Comparison of ENCODE assay signal across 8 cellular contexts in genomic region chr19:1653300-1653628, GRCh38. TPM values are rescaled to one million over a fixed set of nuclear protein-coding genes. Genes with fewer than 3 reads are reported as not detected.
DNase-seq lines count a peak whose midpoint lies in the region; ATAC-seq and TF ChIP-seq lines count a peak whose summit lies in the region.

No MANE protein-coding gene starts in this region.

- H3K9me3 Mint-ChIP-seq in effector memory CD8-positive, alpha-beta T cell: no peaks in the 10 kb centered on the region
- no peaks in the 10 kb centered on the region for H3K9me3 Mint-ChIP-seq in natural killer cell

- H3K36me3 ChIP-seq in MG63: peaks cover 10% of the 10 kb centered on the region; the same call in 1 of the 2 replicates

- H3K27ac Mint-ChIP-seq in effector memory CD8-positive, alpha-beta T cell: peak overlapping the region; percentile 83 to 90
- H3K27ac Mint-ChIP-seq in natural killer cell: peak overlapping the region; percentile 88 to 90

- peak; percentile 65 to 71 for DNase-seq in AML-193 (lab: John Stamatoyannopoulos, UW)
- DNase-seq in MG63: no peak
- DNase-seq in effector memory CD8-positive, alpha-beta T cell: no peak
- DNase-seq in natural killer cell: no peak
- no peak for DNase-seq in left lobe of liver (ENCODE audit: low spot score)
- DNase-seq in ureter (ENCODE audit: low spot score): no peak

- H3K36me3 Mint-ChIP-seq in effector memory CD8-positive, alpha-beta T cell (ENCODE audit: insufficient read depth): peaks cover 30% of the 10 kb centered on the region
- H3K36me3 Mint-ChIP-seq in natural killer cell: no peaks in the 10 kb centered on the region

- H3K9me3 ChIP-seq in MG63: no peaks in the 10 kb centered on the region

- H3K27me3 Mint-ChIP-seq in effector memory CD8-positive, alpha-beta T cell: peaks cover 6 to 12% of the 10 kb centered on the region in 2 donors
- H3K27me3 Mint-ChIP-seq in natural killer cell (ENCODE audit: low read depth in 2 of 2): no peaks in the 10 kb centered on the region

- no peak for ATAC-seq in effector memory CD8-positive, alpha-beta T cell (replicated peaks)
- ATAC-seq in natural killer cell (no peak), HG03095 (IDR thresholded peaks at IDR 0.05; ENCODE audit: unreplicated experiment) (no peak), left lobe of liver (no peak), GM19023 (IDR thresholded peaks at IDR 0.05; ENCODE audit: unreplicated experiment) (no peak)

- no peak for TF ChIP-seq CTCF in natural killer cell (IDR thresholded peaks at IDR 0.05)

- H3K4me1 Mint-ChIP-seq in effector memory CD8-positive, alpha-beta T cell (ENCODE audit: low read depth in 2 of 2): peaks cover 12 to 19% of the 10 kb centered on the region in 2 donors
- peaks cover 12% of the 10 kb centered on the region in 2 donors for H3K4me1 Mint-ChIP-seq in natural killer cell

- intact Hi-C loops in natural killer cell (cut with micrococcal nuclease): loop anchor here (1.0 kb wide), 1 partner anchor 48 kb away; the partner anchor contains the start of gene UQCR11

- peak overlapping the region; percentile 74 to 83 for H3K4me3 Mint-ChIP-seq in effector memory CD8-positive, alpha-beta T cell
- peak overlapping the region; percentile 78 for H3K4me3 Mint-ChIP-seq in natural killer cell

- peak overlapping the region; percentile 83 for H3K4me3 ChIP-seq in MG63

- H3K27me3 ChIP-seq in MG63: no peaks in the 10 kb centered on the region

RNA-seq across cellular contexts. Expression of gene TCF3, which starts 0.8 kb away (rescaled TPM):
- total RNA-seq in MG63 (2014; rRNA removed; shearing (Covaris generic); ENCODE audit: low replicate concordance): 78.5 and 135 TPM in 2 replicates
- total RNA-seq in natural killer cell (10 to 100 TPM; 54.5 to 72.2 (median 64.3) TPM), left lobe of liver (14.2 TPM), ureter (56.2 TPM)

RNA-seq across cellular contexts. Expression of gene UQCR11, which starts 48.0 kb away (rescaled TPM):
- 59.5 and 192 TPM in 2 replicates for total RNA-seq in MG63 (2014; rRNA removed; shearing (Covaris generic); ENCODE audit: low replicate concordance)
- total RNA-seq in natural killer cell (100 to 1,000 TPM in 1 of 3 donors, 10 to 100 TPM in 2; 91.2 to 142 (median 99.1) TPM), left lobe of liver (220 TPM), ureter (197 TPM)

Comparison
In these comparisons a context has a peak if more than half of its experiments do, and no peak if none do; other contexts are left out.
1. DNase-seq: peak in AML-193 (2 of 2); none in MG63 (single experiment), effector memory CD8-positive, alpha-beta T cell (0 of 3), natural killer cell (single experiment), left lobe of liver (single experiment) and ureter (single experiment).